1 cellular context compared by ENCODE assay signal in genomic region chr1:110106013-110106941, GRCh38.
TF ChIP-seq lines count a peak whose summit lies in the region.

No MANE protein-coding gene starts in this region.

TF ChIP-seq in HepG2, 621 proteins besides CTCF, POLR2A, EP300 and RAD21 (continues in another document):
- peak; percentile 46; the same call in 1 of the 2 replicates for TF ChIP-seq SALL1 (CRISPR knock-in tag; IDR thresholded peaks at IDR 0.05)
- TF ChIP-seq, protein P1, sequence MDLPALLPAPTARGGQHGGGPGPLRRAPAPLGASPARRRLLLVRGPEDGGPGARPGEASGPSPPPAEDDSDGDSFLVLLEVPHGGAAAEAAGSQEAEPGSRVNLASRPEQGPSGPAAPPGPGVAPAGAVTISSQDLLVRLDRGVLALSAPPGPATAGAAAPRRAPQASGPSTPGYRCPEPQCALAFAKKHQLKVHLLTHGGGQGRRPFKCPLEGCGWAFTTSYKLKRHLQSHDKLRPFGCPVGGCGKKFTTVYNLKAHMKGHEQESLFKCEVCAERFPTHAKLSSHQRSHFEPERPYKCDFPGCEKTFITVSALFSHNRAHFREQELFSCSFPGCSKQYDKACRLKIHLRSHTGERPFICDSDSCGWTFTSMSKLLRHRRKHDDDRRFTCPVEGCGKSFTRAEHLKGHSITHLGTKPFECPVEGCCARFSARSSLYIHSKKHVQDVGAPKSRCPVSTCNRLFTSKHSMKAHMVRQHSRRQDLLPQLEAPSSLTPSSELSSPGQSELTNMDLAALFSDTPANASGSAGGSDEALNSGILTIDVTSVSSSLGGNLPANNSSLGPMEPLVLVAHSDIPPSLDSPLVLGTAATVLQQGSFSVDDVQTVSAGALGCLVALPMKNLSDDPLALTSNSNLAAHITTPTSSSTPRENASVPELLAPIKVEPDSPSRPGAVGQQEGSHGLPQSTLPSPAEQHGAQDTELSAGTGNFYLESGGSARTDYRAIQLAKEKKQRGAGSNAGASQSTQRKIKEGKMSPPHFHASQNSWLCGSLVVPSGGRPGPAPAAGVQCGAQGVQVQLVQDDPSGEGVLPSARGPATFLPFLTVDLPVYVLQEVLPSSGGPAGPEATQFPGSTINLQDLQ (CRISPR knock-in tag; IDR thresholded peaks at IDR 0.05) = no peak
- TF ChIP-seq, protein P2, sequence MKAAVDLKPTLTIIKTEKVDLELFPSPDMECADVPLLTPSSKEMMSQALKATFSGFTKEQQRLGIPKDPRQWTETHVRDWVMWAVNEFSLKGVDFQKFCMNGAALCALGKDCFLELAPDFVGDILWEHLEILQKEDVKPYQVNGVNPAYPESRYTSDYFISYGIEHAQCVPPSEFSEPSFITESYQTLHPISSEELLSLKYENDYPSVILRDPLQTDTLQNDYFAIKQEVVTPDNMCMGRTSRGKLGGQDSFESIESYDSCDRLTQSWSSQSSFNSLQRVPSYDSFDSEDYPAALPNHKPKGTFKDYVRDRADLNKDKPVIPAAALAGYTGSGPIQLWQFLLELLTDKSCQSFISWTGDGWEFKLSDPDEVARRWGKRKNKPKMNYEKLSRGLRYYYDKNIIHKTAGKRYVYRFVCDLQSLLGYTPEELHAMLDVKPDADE (CRISPR knock-in tag; IDR thresholded peaks at IDR 0.05) = no peak
- no peak for TF ChIP-seq RORA (CRISPR knock-in tag; IDR thresholded peaks at IDR 0.05)
- no peak for TF ChIP-seq ZNF431 (CRISPR knock-in tag; IDR thresholded peaks at IDR 0.05; ENCODE audit: borderline replicate concordance, low read depth)
- TF ChIP-seq ZNF749 (CRISPR knock-in tag; IDR thresholded peaks at IDR 0.05; ENCODE audit: borderline replicate concordance) = no peak
- TF ChIP-seq TOPORS (CRISPR knock-in tag; IDR thresholded peaks at IDR 0.05) = no peak
- TF ChIP-seq ZNF329 (CRISPR knock-in tag; IDR thresholded peaks at IDR 0.05; ENCODE audit: low read depth) = no peak
- no peak for TF ChIP-seq E2F2 (CRISPR knock-in tag; IDR thresholded peaks at IDR 0.05; ENCODE audit: borderline replicate concordance)
- no peak for TF ChIP-seq STAT5B (CRISPR knock-in tag; IDR thresholded peaks at IDR 0.05)
- TF ChIP-seq ERF (CRISPR knock-in tag; IDR thresholded peaks at IDR 0.05) = no peak
- TF ChIP-seq, protein P3, sequence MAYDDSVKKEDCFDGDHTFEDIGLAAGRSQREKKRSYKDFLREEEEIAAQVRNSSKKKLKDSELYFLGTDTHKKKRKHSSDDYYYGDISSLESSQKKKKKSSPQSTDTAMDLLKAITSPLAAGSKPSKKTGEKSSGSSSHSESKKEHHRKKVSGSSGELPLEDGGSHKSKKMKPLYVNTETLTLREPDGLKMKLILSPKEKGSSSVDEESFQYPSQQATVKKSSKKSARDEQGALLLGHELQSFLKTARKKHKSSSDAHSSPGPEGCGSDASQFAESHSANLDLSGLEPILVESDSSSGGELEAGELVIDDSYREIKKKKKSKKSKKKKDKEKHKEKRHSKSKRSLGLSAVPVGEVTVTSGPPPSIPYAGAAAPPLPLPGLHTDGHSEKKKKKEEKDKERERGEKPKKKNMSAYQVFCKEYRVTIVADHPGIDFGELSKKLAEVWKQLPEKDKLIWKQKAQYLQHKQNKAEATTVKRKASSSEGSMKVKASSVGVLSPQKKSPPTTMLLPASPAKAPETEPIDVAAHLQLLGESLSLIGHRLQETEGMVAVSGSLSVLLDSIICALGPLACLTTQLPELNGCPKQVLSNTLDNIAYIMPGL (CRISPR knock-in tag; IDR thresholded peaks at IDR 0.05; ENCODE audit: borderline replicate concordance in 1 of 2, low read depth in 1 of 2) = peak in 1 of 2 experiments; percentile 35; a peak in 1 of 4 replicates
- no peak for TF ChIP-seq NCOR1 (IDR thresholded peaks at IDR 0.05; ENCODE audit: borderline replicate concordance, low read length)
- TF ChIP-seq MTF1 (CRISPR knock-in tag; IDR thresholded peaks at IDR 0.05) = no peak
- TF ChIP-seq SOX6 (IDR thresholded peaks at IDR 0.05) = no peak
- TF ChIP-seq SOX6 (CRISPR knock-in tag; IDR thresholded peaks at IDR 0.05) = no peak
- no peak for TF ChIP-seq CENPX (CRISPR knock-in tag; IDR thresholded peaks at IDR 0.05)
- no peak for TF ChIP-seq TCF12 (IDR thresholded peaks at IDR 0.05)
- no peak for TF ChIP-seq TCF12 (CRISPR knock-in tag; IDR thresholded peaks at IDR 0.05)
- no peak for TF ChIP-seq PRMT3 (CRISPR knock-in tag; IDR thresholded peaks at IDR 0.05; ENCODE audit: borderline replicate concordance, low read depth)
- no peak for TF ChIP-seq CSRNP2 (CRISPR knock-in tag; conservative IDR thresholded peaks at IDR 0.05; ENCODE audit: low read depth)
- no peak for TF ChIP-seq ZNF790 (CRISPR knock-in tag; IDR thresholded peaks at IDR 0.05; ENCODE audit: borderline replicate concordance)
- TF ChIP-seq KLF13 (CRISPR knock-in tag; IDR thresholded peaks at IDR 0.05) = no peak
- TF ChIP-seq GATAD1 (CRISPR knock-in tag; IDR thresholded peaks at IDR 0.05) = no peak
- no peak for TF ChIP-seq HDAC6 (IDR thresholded peaks at IDR 0.05; ENCODE audit: low read depth, low read length)
- no peak for TF ChIP-seq KLF9 (CRISPR knock-in tag; IDR thresholded peaks at IDR 0.05; ENCODE audit: low read depth)
- TF ChIP-seq ZNF10 (CRISPR knock-in tag; IDR thresholded peaks at IDR 0.05; ENCODE audit: borderline replicate concordance, low read depth) = no peak
- no peak for TF ChIP-seq ZNF275 (CRISPR knock-in tag; IDR thresholded peaks at IDR 0.05; ENCODE audit: borderline replicate concordance)
- TF ChIP-seq SMC3 (IDR thresholded peaks at IDR 0.05; ENCODE audit: low read length) = peak; percentile 73
- TF ChIP-seq HMG20A (CRISPR knock-in tag; IDR thresholded peaks at IDR 0.05; ENCODE audit: borderline replicate concordance) = no peak
- no peak for TF ChIP-seq MLX (CRISPR knock-in tag; IDR thresholded peaks at IDR 0.05)
- TF ChIP-seq, protein P4, sequence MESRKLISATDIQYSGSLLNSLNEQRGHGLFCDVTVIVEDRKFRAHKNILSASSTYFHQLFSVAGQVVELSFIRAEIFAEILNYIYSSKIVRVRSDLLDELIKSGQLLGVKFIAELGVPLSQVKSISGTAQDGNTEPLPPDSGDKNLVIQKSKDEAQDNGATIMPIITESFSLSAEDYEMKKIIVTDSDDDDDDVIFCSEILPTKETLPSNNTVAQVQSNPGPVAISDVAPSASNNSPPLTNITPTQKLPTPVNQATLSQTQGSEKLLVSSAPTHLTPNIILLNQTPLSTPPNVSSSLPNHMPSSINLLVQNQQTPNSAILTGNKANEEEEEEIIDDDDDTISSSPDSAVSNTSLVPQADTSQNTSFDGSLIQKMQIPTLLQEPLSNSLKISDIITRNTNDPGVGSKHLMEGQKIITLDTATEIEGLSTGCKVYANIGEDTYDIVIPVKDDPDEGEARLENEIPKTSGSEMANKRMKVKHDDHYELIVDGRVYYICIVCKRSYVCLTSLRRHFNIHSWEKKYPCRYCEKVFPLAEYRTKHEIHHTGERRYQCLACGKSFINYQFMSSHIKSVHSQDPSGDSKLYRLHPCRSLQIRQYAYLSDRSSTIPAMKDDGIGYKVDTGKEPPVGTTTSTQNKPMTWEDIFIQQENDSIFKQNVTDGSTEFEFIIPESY (CRISPR knock-in tag; IDR thresholded peaks at IDR 0.05) = no peak
- TF ChIP-seq GFI1 (CRISPR knock-in tag; IDR thresholded peaks at IDR 0.05; ENCODE audit: borderline replicate concordance) = no peak
- no peak for TF ChIP-seq ZNF709 (CRISPR knock-in tag; IDR thresholded peaks at IDR 0.05)
- TF ChIP-seq TP53 (CRISPR knock-in tag; conservative IDR thresholded peaks at IDR 0.05) = no peak
- TF ChIP-seq HDAC2 (CRISPR knock-in tag; IDR thresholded peaks at IDR 0.05) = no peak
- no peak for TF ChIP-seq ZNF614 (CRISPR knock-in tag; IDR thresholded peaks at IDR 0.05; ENCODE audit: borderline replicate concordance)
- TF ChIP-seq, protein P5, sequence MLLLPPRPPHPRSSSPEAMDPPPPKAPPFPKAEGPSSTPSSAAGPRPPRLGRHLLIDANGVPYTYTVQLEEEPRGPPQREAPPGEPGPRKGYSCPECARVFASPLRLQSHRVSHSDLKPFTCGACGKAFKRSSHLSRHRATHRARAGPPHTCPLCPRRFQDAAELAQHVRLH (CRISPR knock-in tag; IDR thresholded peaks at IDR 0.05; ENCODE audit: borderline replicate concordance, low read depth) = no peak
- no peak for TF ChIP-seq RBFOX2 (IDR thresholded peaks at IDR 0.05; ENCODE audit: low read depth, low read length)
- TF ChIP-seq ZKSCAN1 (IDR thresholded peaks at IDR 0.05; ENCODE audit: low read length) = no peak
- TF ChIP-seq ZNF546 (CRISPR knock-in tag; conservative IDR thresholded peaks at IDR 0.05) = no peak
- no peak for TF ChIP-seq ZNF674 (CRISPR knock-in tag; IDR thresholded peaks at IDR 0.05; ENCODE audit: low read depth)
- TF ChIP-seq PRPF4 (IDR thresholded peaks at IDR 0.05; ENCODE audit: low read depth, low read length, poor library complexity, severe bottlenecking) = no peak
- TF ChIP-seq, protein P6, sequence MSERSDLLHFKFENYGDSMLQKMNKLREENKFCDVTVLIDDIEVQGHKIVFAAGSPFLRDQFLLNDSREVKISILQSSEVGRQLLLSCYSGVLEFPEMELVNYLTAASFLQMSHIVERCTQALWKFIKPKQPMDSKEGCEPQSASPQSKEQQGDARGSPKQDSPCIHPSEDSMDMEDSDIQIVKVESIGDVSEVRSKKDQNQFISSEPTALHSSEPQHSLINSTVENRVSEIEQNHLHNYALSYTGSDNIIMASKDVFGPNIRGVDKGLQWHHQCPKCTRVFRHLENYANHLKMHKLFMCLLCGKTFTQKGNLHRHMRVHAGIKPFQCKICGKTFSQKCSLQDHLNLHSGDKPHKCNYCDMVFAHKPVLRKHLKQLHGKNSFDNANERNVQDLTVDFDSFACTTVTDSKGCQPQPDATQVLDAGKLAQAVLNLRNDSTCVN (CRISPR knock-in tag; IDR thresholded peaks at IDR 0.05; ENCODE audit: borderline replicate concordance) = peak; percentile 53; the same call in 1 of the 2 replicates
- no peak for TF ChIP-seq RAD51 (IDR thresholded peaks at IDR 0.05; ENCODE audit: borderline replicate concordance)
- TF ChIP-seq ARNTL (CRISPR knock-in tag; IDR thresholded peaks at IDR 0.05) = peak; percentile 18; the same call in 1 of the 2 replicates
- TF ChIP-seq ZBTB20 (CRISPR knock-in tag; IDR thresholded peaks at IDR 0.05; ENCODE audit: borderline replicate concordance, low read depth) = no peak
- TF ChIP-seq NFYB (CRISPR knock-in tag; IDR thresholded peaks at IDR 0.05) = no peak
- no peak for TF ChIP-seq ZNF841 (CRISPR knock-in tag; IDR thresholded peaks at IDR 0.05; ENCODE audit: borderline replicate concordance)
- no peak for TF ChIP-seq SP140L (CRISPR knock-in tag; IDR thresholded peaks at IDR 0.05; ENCODE audit: borderline replicate concordance)
- TF ChIP-seq NCOA2 (CRISPR knock-in tag; IDR thresholded peaks at IDR 0.05) = no peak
- no peak for TF ChIP-seq ZNF619 (CRISPR knock-in tag; IDR thresholded peaks at IDR 0.05)
- no peak for TF ChIP-seq SSRP1 (CRISPR knock-in tag; IDR thresholded peaks at IDR 0.05)
- TF ChIP-seq ATF3 (CRISPR knock-in tag; IDR thresholded peaks at IDR 0.05) = no peak
- no peak for TF ChIP-seq TSC22D2 (CRISPR knock-in tag; IDR thresholded peaks at IDR 0.05; ENCODE audit: borderline replicate concordance)
- TF ChIP-seq ZFP37 (CRISPR knock-in tag; IDR thresholded peaks at IDR 0.05; ENCODE audit: borderline replicate concordance) = no peak
- TF ChIP-seq ZNF792 (CRISPR knock-in tag; IDR thresholded peaks at IDR 0.05) = no peak
- no peak for TF ChIP-seq ZNF766 (CRISPR knock-in tag; IDR thresholded peaks at IDR 0.05; ENCODE audit: borderline replicate concordance)
